ENCODE assay signal across 22 cellular contexts in genomic region chr3:105238367-105238766, GRCh38.
A peak's percentile ranks its signal among the peaks of the same experiment; 100 is the strongest.
DNase-seq lines count a peak whose midpoint lies in the region; ATAC-seq, FAIRE-seq and TF ChIP-seq lines count a peak whose summit lies in the region.
"Had no signal": no experiment of that assay in that cellular context is flagged by ENCODE, and none has a peak within 500 bp of the region (broad histone marks: within the 10 kb centered on the region; RNA-seq: fewer than 3 reads in every experiment).

No MANE protein-coding gene starts in this region.

- H4K20me1 ChIP-seq in SK-N-SH (ENCODE audit: insufficient read depth) (no peaks in the 10 kb centered on the region), IMR-90 (ENCODE audit: insufficient read depth, low read length) (no peaks in the 10 kb centered on the region)

- dilution Hi-C loops in IMR-90 (cut with HindIII; ENCODE audit: low sequenced_read_pairs, unreplicated experiment), result no loop called here

- no peak overlapping the region for H4K91ac ChIP-seq in IMR-90 (ENCODE audit: insufficient read depth, low read depth, low read length)

- H3K36me3 Mint-ChIP-seq in glutamatergic neuron (ENCODE audit: unreplicated experiment), result no peaks in the 10 kb centered on the region
- no peaks in the 10 kb centered on the region for H3K36me3 Mint-ChIP-seq in activated T-helper 17 cell treated with anti-CD3 and anti-CD28 coated beads, Interleukin-2, amount 50 U/mL, for 72 hours (ENCODE audit: low read depth)
- H3K36me3 Mint-ChIP-seq: CD4-positive, CD25-positive, alpha-beta regulatory T cell; CD8-positive, alpha-beta memory T cell had no signal

- H3K27me3 ChIP-seq in SK-N-SH (ENCODE audit: insufficient read depth) (no peaks in the 10 kb centered on the region), IMR-90 (ENCODE audit: control insufficient read depth, insufficient read depth, low read length) (no peaks in the 10 kb centered on the region), parathyroid adenoma (ENCODE audit: control insufficient read depth, insufficient read depth, low read length) (no peaks in the 10 kb centered on the region)

- no peak overlapping the region for H2BK120ac ChIP-seq in IMR-90 (ENCODE audit: low read depth, low read length)

- H3K9ac ChIP-seq in SK-N-SH (no peak overlapping the region), IMR-90 (ENCODE audit: low read depth, low read length) (no peak overlapping the region), parathyroid adenoma (no peak overlapping the region)

- TF ChIP-seq CTCF in SK-N-SH (IDR thresholded peaks at IDR 0.05), result no peak
- TF ChIP-seq CTCF in IMR-90 (conservative IDR thresholded peaks at IDR 0.05; ENCODE audit: low read depth, low read length), result no peak
- no peak for TF ChIP-seq CTCF in glutamatergic neuron (IDR thresholded peaks at IDR 0.05; ENCODE audit: partially characterized antibody, unreplicated experiment)
- TF ChIP-seq CTCF in parathyroid adenoma (IDR thresholded peaks at IDR 0.05), result no peak
- TF ChIP-seq CTCF in D721Med (IDR thresholded peaks at IDR 0.05; ENCODE audit: insufficient read depth, missing control alignments), result no peak

- H3K56ac ChIP-seq in IMR-90 (ENCODE audit: extremely low read depth, insufficient read depth, low read length), result no peak overlapping the region

- no peaks in the 10 kb centered on the region for H3K9me1 ChIP-seq in IMR-90 (ENCODE audit: insufficient read depth, low read length)

- no peak overlapping the region for H3K4me3 ChIP-seq in SK-N-SH (ENCODE audit: low read depth in 2 of 2, low read length in 1 of 2)
- no peak overlapping the region for H3K4me3 ChIP-seq in IMR-90 (ENCODE audit: insufficient read depth, low read depth, low read length)
- no peak overlapping the region for H3K4me3 ChIP-seq in parathyroid adenoma (ENCODE audit: low read depth, low read length)

- 81% methylated on average over 1 of the region's 1 CpG for WGBS in SK-N-SH (ENCODE audit: low lambda C conversion rate)
- no CpG with 5 or more reads among the region's 1 CpG for WGBS in IMR-90 (ENCODE audit: extremely low coverage in 2 of 2, insufficient read length in 1 of 2), 2 experiments

- no peak for TF ChIP-seq POLR2A in IMR-90 (IDR thresholded peaks at IDR 0.05; ENCODE audit: low read depth, low read length)

- H3K4me3 Mint-ChIP-seq in glutamatergic neuron (ENCODE audit: unreplicated experiment), result peak overlapping the region; percentile 28
- no peak overlapping the region for H3K4me3 Mint-ChIP-seq in activated T-helper 17 cell treated with anti-CD3 and anti-CD28 coated beads, Interleukin-2, amount 50 U/mL, for 72 hours
- H3K4me3 Mint-ChIP-seq: B cell; CD4-positive, CD25-positive, alpha-beta regulatory T cell; CD8-positive, alpha-beta memory T cell; HFFc6 had no signal

- TF ChIP-seq RAD21 in SK-N-SH (IDR thresholded peaks at IDR 0.05; ENCODE audit: low read length) (no peak), IMR-90 (IDR thresholded peaks at IDR 0.05; ENCODE audit: low read length) (no peak)

- H3K4ac ChIP-seq in IMR-90 (ENCODE audit: low read depth, low read length), result no peak overlapping the region

- H3K4me1 ChIP-seq in SK-N-SH (ENCODE audit: control insufficient read depth in 1 of 2, insufficient read depth in 2 of 2, low read depth in 1 of 2, low read length in 1 of 2), result peaks cover 0 to 8% of the 10 kb centered on the region in 2 experiments; a peak in 1 of 4 replicates
- H3K4me1 ChIP-seq in IMR-90 (ENCODE audit: control insufficient read depth, insufficient read depth, low read length), result no peaks in the 10 kb centered on the region
- peaks cover 4% of the 10 kb centered on the region for H3K4me1 ChIP-seq in parathyroid adenoma
- H3K4me1 ChIP-seq: Caco-2 had no signal

- peaks cover 51% of the 10 kb centered on the region for H3K4me1 Mint-ChIP-seq in glutamatergic neuron (ENCODE audit: low read depth, unreplicated experiment)
- no peaks in the 10 kb centered on the region for H3K4me1 Mint-ChIP-seq in activated T-helper 17 cell treated with anti-CD3 and anti-CD28 coated beads, Interleukin-2, amount 50 U/mL, for 72 hours
- H3K4me1 Mint-ChIP-seq: B cell; CD4-positive, CD25-positive, alpha-beta regulatory T cell; CD8-positive, alpha-beta memory T cell had no signal

- H3K4me2 ChIP-seq in SK-N-SH, result no peak overlapping the region
- no peak overlapping the region for H3K4me2 ChIP-seq in IMR-90 (ENCODE audit: low read depth, low read length)
- no peak overlapping the region for H3K4me2 ChIP-seq in parathyroid adenoma (ENCODE audit: low read length)

- POLR2A ChIA-PET in SK-N-SH (lab: Yijun Ruan, JAX) (no interaction called here), IMR-90 (lab: Charles Lee; ENCODE audit: unreplicated experiment) (no interaction called here)

- no peak overlapping the region for H4K8ac ChIP-seq in IMR-90 (ENCODE audit: low read depth in 2 of 2, low read length in 2 of 2)

- no peak for FAIRE-seq in D721Med (lab: Jason Lieb, UNC)
- FAIRE-seq: HTR-8/SVneo had no signal

- H3K27ac ChIP-seq in SK-N-SH (ENCODE audit: low read depth in 2 of 2, low read length in 1 of 2), result no peak overlapping the region
- H3K27ac ChIP-seq in IMR-90 (ENCODE audit: insufficient read depth, low read length), result no peak overlapping the region
- no peak overlapping the region for H3K27ac ChIP-seq in parathyroid adenoma

- H3K9me3 ChIP-seq in SK-N-SH, result no peaks in the 10 kb centered on the region
- no peaks in the 10 kb centered on the region for H3K9me3 ChIP-seq in IMR-90 (ENCODE audit: control insufficient read depth, insufficient read depth, low read length)
- H3K9me3 ChIP-seq in parathyroid adenoma (ENCODE audit: control insufficient read depth, low read length), result no peaks in the 10 kb centered on the region
- H3K9me3 ChIP-seq: Caco-2 had no signal

- TF ChIP-seq EP300 in SK-N-SH (IDR thresholded peaks at IDR 0.05; ENCODE audit: borderline replicate concordance in 1 of 2, low read depth in 1 of 2, low read length in 1 of 2), result no peak

- no peak overlapping the region for H2BK15ac ChIP-seq in IMR-90 (ENCODE audit: low read depth, low read length)

- no peaks in the 10 kb centered on the region for H3K27me3 Mint-ChIP-seq in glutamatergic neuron (ENCODE audit: unreplicated experiment)
- H3K27me3 Mint-ChIP-seq in activated T-helper 17 cell treated with anti-CD3 and anti-CD28 coated beads, Interleukin-2, amount 50 U/mL, for 72 hours, result peaks cover 8% of the 10 kb centered on the region

- H3K9me2 ChIP-seq in SK-N-SH, result no peaks in the 10 kb centered on the region

- intact Hi-C loops in IMR-90 (cut with micrococcal nuclease), result no loop called here

- CTCF ChIA-PET in SK-N-SH (lab: Yijun Ruan, JAX) (no interaction called here), IMR-90 (lab: Yijun Ruan, JAX) (no interaction called here)

- no peak for DNase-seq in SK-N-SH
- DNase-seq in IMR-90, result no peak
- no peak for DNase-seq in glutamatergic neuron
- DNase-seq in EL, result no peak
- no peak for DNase-seq in D721Med (ENCODE audit: insufficient read length, low spot score)
- DNase-seq: 8988T; C1 segment of cervical spinal cord; Caco-2; CD4-positive, CD25-positive, alpha-beta regulatory T cell; CD8-positive, alpha-beta memory T cell; DMS153; DMS79; GF-D8; GOT3; H7; HFFc6 had no signal

- H3K27ac Mint-ChIP-seq in glutamatergic neuron (ENCODE audit: unreplicated experiment), result peak overlapping the region; percentile 52
- no peak overlapping the region for H3K27ac Mint-ChIP-seq in activated T-helper 17 cell treated with anti-CD3 and anti-CD28 coated beads, Interleukin-2, amount 50 U/mL, for 72 hours
- H3K27ac Mint-ChIP-seq: B cell; CD4-positive, CD25-positive, alpha-beta regulatory T cell; CD8-positive, alpha-beta memory T cell; HFFc6 had no signal

- H3K18ac ChIP-seq in IMR-90 (ENCODE audit: low read depth, low read length), result no peak overlapping the region

- H3K36me3 ChIP-seq in SK-N-SH (replicated peaks in 1 of 2; ENCODE audit: control insufficient read depth in 1 of 2, insufficient read depth in 2 of 2, low read length in 1 of 2), result no peaks in the 10 kb centered on the region
- H3K36me3 ChIP-seq in IMR-90 (ENCODE audit: control insufficient read depth, insufficient read depth, low read length), result no peaks in the 10 kb centered on the region
- H3K36me3 ChIP-seq in parathyroid adenoma (ENCODE audit: control insufficient read depth, insufficient read depth, low read length), result no peaks in the 10 kb centered on the region

- H3K79me2 ChIP-seq in SK-N-SH (ENCODE audit: insufficient read depth) (no peaks in the 10 kb centered on the region), parathyroid adenoma (no peaks in the 10 kb centered on the region)

- no peaks in the 10 kb centered on the region for H3K79me1 ChIP-seq in IMR-90 (ENCODE audit: low read depth in 1 of 2, low read length in 2 of 2)

- no peaks in the 10 kb centered on the region for H3F3A ChIP-seq in SK-N-SH (replicated peaks; ENCODE audit: insufficient read depth)

- no peak overlapping the region for H2BK20ac ChIP-seq in IMR-90 (ENCODE audit: low read depth, low read length)

- ATAC-seq in SK-N-SH treated with all-trans-retinoic acid at 6 μM for 48 hours (no peak), IMR-90 (ENCODE audit: low read depth) (no peak)
- ATAC-seq in activated T-helper 17 cell treated with anti-CD3 and anti-CD28 coated beads, Interleukin-2, amount 50 U/mL, for 72 hours (replicated peaks), result no peak
- ATAC-seq: HCT116 had no signal

- peaks cover 2% of the 10 kb centered on the region for H3K9me3 Mint-ChIP-seq in glutamatergic neuron (ENCODE audit: unreplicated experiment)
- no peaks in the 10 kb centered on the region for H3K9me3 Mint-ChIP-seq in activated T-helper 17 cell treated with anti-CD3 and anti-CD28 coated beads, Interleukin-2, amount 50 U/mL, for 72 hours
- H3K9me3 Mint-ChIP-seq: CD8-positive, alpha-beta memory T cell; HFFc6 had no signal

- in situ Hi-C loops in IMR-90 (cut with MboI; ENCODE audit: low sequenced_read_pairs), result no loop called here

- H2AFZ ChIP-seq in SK-N-SH (ENCODE audit: low read depth) (0 out of 2 replicates have a peak overlapping the region, but pooled peaks have one; percentile 19), IMR-90 (replicated peaks; ENCODE audit: low read length, poor library complexity) (no peak overlapping the region), parathyroid adenoma (peak overlapping the region; percentile 51)

- H3K14ac ChIP-seq in IMR-90 (replicated peaks; ENCODE audit: low read depth, low read length), result no peak overlapping the region

- no peak overlapping the region for H2BK5ac ChIP-seq in IMR-90 (ENCODE audit: low read depth, low read length, poor library complexity, severe bottlenecking)

- no peak overlapping the region for H3K23ac ChIP-seq in IMR-90 (ENCODE audit: low read depth, low read length)

- no peak overlapping the region for H4K5ac ChIP-seq in IMR-90 (ENCODE audit: low read depth, low read length)

- no peak overlapping the region for H2AK9ac ChIP-seq in IMR-90 (replicated peaks; ENCODE audit: low read depth, low read length, poor library complexity)

- BruUV-seq in IMR-90 (replicated peaks; lab: Mats Ljungman, UMichigan), result no TSS peak

- no peak overlapping the region for H2AK5ac ChIP-seq in IMR-90 (ENCODE audit: low read depth, low read length)

TF ChIP-seq in SK-N-SH, 30 proteins besides CTCF, POLR2A, EP300 and RAD21 (continues in another document):
- no peak for TF ChIP-seq YY1 (IDR thresholded peaks at IDR 0.05; ENCODE audit: low read depth)

TF ChIP-seq in SK-N-SH treated with all-trans-retinoic acid at 6 μM for 48 hours, 23 proteins besides CTCF, POLR2A, EP300 and RAD21 (continues in another document):
- TF ChIP-seq TOX (CRISPR knock-in tag; IDR thresholded peaks at IDR 0.05; ENCODE audit: borderline replicate concordance) (no peak), ZFP3 (CRISPR knock-in tag; IDR thresholded peaks at IDR 0.05) (no peak)

TF ChIP-seq in IMR-90, 13 proteins besides CTCF, POLR2A, EP300 and RAD21 (continues in another document):
- peak; percentile 57 for TF ChIP-seq MAFK (IDR thresholded peaks at IDR 0.05; ENCODE audit: low read depth, low read length)
